In the genomic region with DNA sequence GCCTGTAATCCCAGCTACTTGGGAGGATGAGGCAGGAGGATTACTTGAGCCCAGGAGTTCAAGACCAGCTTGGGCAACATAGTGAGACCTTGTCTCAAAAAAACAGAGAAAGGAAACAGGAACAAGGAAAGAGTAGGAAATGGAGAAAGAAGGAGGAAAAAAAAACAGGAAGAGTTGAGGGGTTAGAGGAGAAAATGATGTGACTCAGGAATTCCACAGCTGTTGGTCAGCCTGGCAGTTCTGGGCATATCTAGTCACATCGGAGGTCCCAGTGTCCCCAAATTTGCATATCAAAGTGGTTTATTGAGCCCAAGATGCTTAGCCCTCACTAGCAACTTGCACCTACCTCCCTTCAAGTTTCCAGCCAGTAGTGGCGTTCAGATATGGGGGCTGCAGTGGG, we compare ENCODE assay signal across 24 cellular contexts. TPM values are rescaled to one million over a fixed set of nuclear protein-coding genes. Genes with fewer than 3 reads are reported as not detected.
DNase-seq lines count a peak whose midpoint lies in the region; ATAC-seq and TF ChIP-seq lines count a peak whose summit lies in the region.
"Had no signal": no experiment of that assay in that cellular context is flagged by ENCODE, and none has a peak within 500 bp of the region (broad histone marks: within the 10 kb centered on the region; RNA-seq: fewer than 3 reads in every experiment).

No MANE protein-coding gene starts in this region.

- peaks cover 21% of the 10 kb centered on the region; the same call in 1 of the 2 replicates for H3K9me1 ChIP-seq in IMR-90 (ENCODE audit: insufficient read depth, low read length)

- no peak overlapping the region for H2BK15ac ChIP-seq in IMR-90 (ENCODE audit: low read depth, low read length)

- H3K18ac ChIP-seq in IMR-90 (ENCODE audit: low read depth, low read length), result no peak overlapping the region

- DNase-seq in EH (ENCODE audit: low read depth), result peak; percentile 54
- DNase-seq in IMR-90, result peak; percentile 12
- no peak for DNase-seq in adipocyte (ENCODE audit: low read depth)
- DNase-seq in osteoblast (ENCODE audit: insufficient read length, low spot score, missing footprints), result peak; percentile 79
- no peak for DNase-seq in osteocyte (ENCODE audit: extremely low spot score, unreplicated experiment)
- no peak for DNase-seq in activated gamma-delta T cell (lab: John Stamatoyannopoulos, UW)
- no peak for DNase-seq in ascending aorta (ENCODE audit: low spot score in 2 of 2)
- DNase-seq: activated CD4-positive, alpha-beta T cell treated with anti-CD3 and anti-CD28 coated beads, Interleukin-2, amount 50 U/mL, for 4 hours; COR-L47; effector memory CD8-positive, alpha-beta T cell; H9; NCI-H1417; NCI-H524 treated with DMSO at 0.1 percent for 48 hours; SHP77 treated with DMSO at 0.1 percent for 48 hours; stimulated activated CD4-positive, alpha-beta T cell treated with anti-CD3 and anti-CD28 coated beads, Interleukin-2, amount 100 ng/mL, for 24 hours; stimulated activated naive CD4-positive, alpha-beta T cell treated with Interleukin-2 at 50 U/mL for 16 hours; tibial artery; WERI-Rb-1 had no signal

- no peak for TF ChIP-seq CTCF in IMR-90 (conservative IDR thresholded peaks at IDR 0.05; ENCODE audit: low read depth, low read length)
- no peak for TF ChIP-seq CTCF in osteoblast (IDR thresholded peaks at IDR 0.05; ENCODE audit: extremely low read depth, low read depth, low read length)
- TF ChIP-seq CTCF in osteocyte (IDR thresholded peaks at IDR 0.05), result no peak
- no peak for TF ChIP-seq CTCF in ascending aorta (IDR thresholded peaks at IDR 0.05)

- H3K79me2 ChIP-seq in osteoblast (ENCODE audit: insufficient read depth, low read length), result peaks cover 32% of the 10 kb centered on the region

- H3K4me3 Mint-ChIP-seq in osteocyte (ENCODE audit: unreplicated experiment), result no peak overlapping the region
- H3K4me3 Mint-ChIP-seq: activated naive CD4-positive, alpha-beta T cell treated with anti-CD3 and anti-CD28 coated beads, Interleukin-2, amount 50 U/mL, for 24 hours; effector memory CD8-positive, alpha-beta T cell; H9; nephron; T-helper 1 cell treated with Interleukin-12 subunit alpha and Interleukin-12 subunit beta and Interleukin-4 antibody, amounts not matched to agents 30 μg/mL and 1 μg/mL, for 36 hours had no signal

- H2AK9ac ChIP-seq in IMR-90 (replicated peaks; ENCODE audit: low read depth, low read length, poor library complexity), result peak overlapping the region; percentile 80

- no peak overlapping the region for H3K56ac ChIP-seq in IMR-90 (ENCODE audit: extremely low read depth, insufficient read depth, low read length)

- POLR2A ChIA-PET in IMR-90 (lab: Charles Lee; ENCODE audit: unreplicated experiment), result no interaction called here

- intact Hi-C loops in IMR-90 (cut with micrococcal nuclease), result no loop called here
- intact Hi-C loops in ascending aorta (cut with DNase I), result no loop called here

- H3K4me1 ChIP-seq in IMR-90 (ENCODE audit: control insufficient read depth, insufficient read depth, low read length) (peaks cover 3% of the 10 kb centered on the region), adipocyte (ENCODE audit: control insufficient read depth, insufficient read depth, low read length) (peaks cover 8% of the 10 kb centered on the region), osteoblast (ENCODE audit: insufficient read depth, low read length) (peaks cover 6% of the 10 kb centered on the region), ascending aorta (peaks cover 0 to 12% of the 10 kb centered on the region in 2 donors)

- H3K79me1 ChIP-seq in IMR-90 (ENCODE audit: low read depth in 1 of 2, low read length in 2 of 2), result peaks cover 22 to 58% of the 10 kb centered on the region in 2 experiments

- H4K5ac ChIP-seq in IMR-90 (ENCODE audit: low read depth, low read length), result no peak overlapping the region

- TF ChIP-seq POLR2A in IMR-90 (IDR thresholded peaks at IDR 0.05; ENCODE audit: low read depth, low read length), result no peak

- no peaks in the 10 kb centered on the region for H3K27me3 ChIP-seq in IMR-90 (ENCODE audit: control insufficient read depth, insufficient read depth, low read length)
- no peaks in the 10 kb centered on the region for H3K27me3 ChIP-seq in adipocyte (replicated peaks; ENCODE audit: control insufficient read depth, insufficient read depth, low read length)
- no peaks in the 10 kb centered on the region for H3K27me3 ChIP-seq in osteoblast (ENCODE audit: insufficient read depth, low read length)
- H3K27me3 ChIP-seq in ascending aorta, result no peaks in the 10 kb centered on the region
- H3K27me3 ChIP-seq: tibial artery had no signal

- H2AFZ ChIP-seq in IMR-90 (replicated peaks; ENCODE audit: low read length, poor library complexity) (no peak overlapping the region), osteoblast (ENCODE audit: low read length) (no peak overlapping the region)

- H4K20me1 ChIP-seq in IMR-90 (ENCODE audit: insufficient read depth, low read length), result peaks cover 13% of the 10 kb centered on the region; the same call in 1 of the 2 replicates
- H4K20me1 ChIP-seq in osteoblast (ENCODE audit: insufficient read depth, low read length), result peaks cover 15% of the 10 kb centered on the region

- dilution Hi-C loops in IMR-90 (cut with HindIII; ENCODE audit: low sequenced_read_pairs, unreplicated experiment), result no loop called here

- peak overlapping the region; percentile 35; the same call in 1 of the 2 replicates for H2BK120ac ChIP-seq in IMR-90 (ENCODE audit: low read depth, low read length)

- ATAC-seq in IMR-90 (ENCODE audit: low read depth), result no peak
- ATAC-seq: effector memory CD8-positive, alpha-beta T cell; left lobe of liver had no signal

- WGBS in IMR-90 (ENCODE audit: extremely low coverage in 2 of 2, insufficient read length in 1 of 2), 2 experiments, result no CpG with 5 or more reads among the region's 2 CpGs

- H3K4me3 ChIP-seq in IMR-90 (ENCODE audit: insufficient read depth, low read depth, low read length), result no peak overlapping the region
- no peak overlapping the region for H3K4me3 ChIP-seq in adipocyte (ENCODE audit: low read length)
- H3K4me3 ChIP-seq in osteoblast (ENCODE audit: insufficient read depth, low read length), result no peak overlapping the region
- no peak overlapping the region for H3K4me3 ChIP-seq in ascending aorta
- H3K4me3 ChIP-seq: skin epidermis, tibial artery had no signal

- H2BK5ac ChIP-seq in IMR-90 (ENCODE audit: low read depth, low read length, poor library complexity, severe bottlenecking), result no peak overlapping the region

- peaks cover 12% of the 10 kb centered on the region; the same call in 1 of the 2 replicates for H3K36me3 ChIP-seq in IMR-90 (ENCODE audit: control insufficient read depth, insufficient read depth, low read length)
- H3K36me3 ChIP-seq in adipocyte (ENCODE audit: control insufficient read depth, insufficient read depth, low read length, severe bottlenecking), result peaks cover 15% of the 10 kb centered on the region
- H3K36me3 ChIP-seq in osteoblast (ENCODE audit: insufficient read depth, low read length), result peaks cover 26% of the 10 kb centered on the region
- peaks cover 6 to 21% of the 10 kb centered on the region in 2 donors for H3K36me3 ChIP-seq in ascending aorta
- H3K36me3 ChIP-seq: WERI-Rb-1 had no signal

- H3K9me3 Mint-ChIP-seq in osteocyte (ENCODE audit: unreplicated experiment), result no peaks in the 10 kb centered on the region
- H3K9me3 Mint-ChIP-seq: activated naive CD4-positive, alpha-beta T cell treated with anti-CD3 and anti-CD28 coated beads, Interleukin-2, amount 50 U/mL, for 24 hours; effector memory CD8-positive, alpha-beta T cell; H9; nephron; T-helper 1 cell treated with Interleukin-12 subunit alpha and Interleukin-12 subunit beta and Interleukin-4 antibody, amounts not matched to agents 30 μg/mL and 1 μg/mL, for 36 hours had no signal

- H3K27ac ChIP-seq in IMR-90 (ENCODE audit: insufficient read depth, low read length), result no peak overlapping the region
- no peak overlapping the region for H3K27ac ChIP-seq in osteoblast (ENCODE audit: low read depth, low read length)
- H3K27ac ChIP-seq in ascending aorta, result no peak overlapping the region
- H3K27ac ChIP-seq: tibial artery, WERI-Rb-1 had no signal

- no peak overlapping the region for H3K27ac Mint-ChIP-seq in osteocyte (ENCODE audit: unreplicated experiment)
- H3K27ac Mint-ChIP-seq: activated naive CD4-positive, alpha-beta T cell treated with anti-CD3 and anti-CD28 coated beads, Interleukin-2, amount 50 U/mL, for 24 hours; nephron; progenitor cell of endocrine pancreas; T-helper 1 cell treated with Interleukin-12 subunit alpha and Interleukin-12 subunit beta and Interleukin-4 antibody, amounts not matched to agents 30 μg/mL and 1 μg/mL, for 36 hours had no signal

- no peaks in the 10 kb centered on the region for H3K27me3 Mint-ChIP-seq in osteocyte (ENCODE audit: unreplicated experiment)
- H3K27me3 Mint-ChIP-seq: activated naive CD4-positive, alpha-beta T cell treated with anti-CD3 and anti-CD28 coated beads, Interleukin-2, amount 50 U/mL, for 24 hours; effector memory CD8-positive, alpha-beta T cell; progenitor cell of endocrine pancreas had no signal

- peak overlapping the region; percentile 50; the same call in 1 of the 2 replicates for H3K4ac ChIP-seq in IMR-90 (ENCODE audit: low read depth, low read length)

- CTCF ChIA-PET in IMR-90 (lab: Yijun Ruan, JAX), result interaction anchor here (1.0 to 4.5 kb wide), 2 partner anchors 32 to 36 kb away, joined by 3 to 54 read pairs; a partner anchor contains a TSS

- BruUV-seq in IMR-90 (replicated peaks; lab: Mats Ljungman, UMichigan), result no TSS peak

- H3K9ac ChIP-seq in IMR-90 (ENCODE audit: low read depth, low read length) (no peak overlapping the region), adipocyte (ENCODE audit: low read length) (peak overlapping the region; percentile 38)

- H3K4me1 Mint-ChIP-seq in osteocyte (ENCODE audit: unreplicated experiment), result peaks cover 25% of the 10 kb centered on the region

- no peak for TF ChIP-seq RAD21 in IMR-90 (IDR thresholded peaks at IDR 0.05; ENCODE audit: low read length)

- no peak overlapping the region for H3K4me2 ChIP-seq in IMR-90 (ENCODE audit: low read depth, low read length)
- no peak overlapping the region for H3K4me2 ChIP-seq in osteoblast (ENCODE audit: insufficient read depth, low read length)

- H3K23ac ChIP-seq in IMR-90 (ENCODE audit: low read depth, low read length), result peak overlapping the region; percentile 59; the same call in 1 of the 2 replicates

- no peak overlapping the region for H4K8ac ChIP-seq in IMR-90 (ENCODE audit: low read depth in 2 of 2, low read length in 2 of 2)

- no peak overlapping the region for H2AK5ac ChIP-seq in IMR-90 (ENCODE audit: low read depth, low read length)

- H3K9me3 ChIP-seq in IMR-90 (ENCODE audit: control insufficient read depth, insufficient read depth, low read length), result no peaks in the 10 kb centered on the region
- H3K9me3 ChIP-seq in adipocyte (ENCODE audit: control insufficient read depth, low read length), result no peaks in the 10 kb centered on the region
- H3K9me3 ChIP-seq in osteoblast (ENCODE audit: low read depth, low read length), result no peaks in the 10 kb centered on the region
- H3K9me3 ChIP-seq in ascending aorta, result no peaks in the 10 kb centered on the region
- H3K9me3 ChIP-seq: tibial artery had no signal

- no peak overlapping the region for H2BK20ac ChIP-seq in IMR-90 (ENCODE audit: low read depth, low read length)

- peak overlapping the region; percentile 41; the same call in 1 of the 2 replicates for H3K14ac ChIP-seq in IMR-90 (replicated peaks; ENCODE audit: low read depth, low read length)

- in situ Hi-C loops in IMR-90 (cut with MboI; ENCODE audit: low sequenced_read_pairs), result no loop called here

- H3K36me3 Mint-ChIP-seq in osteocyte (ENCODE audit: unreplicated experiment), result peaks cover 5% of the 10 kb centered on the region

- no peak overlapping the region; the same call in 1 of the 2 replicates for H4K91ac ChIP-seq in IMR-90 (ENCODE audit: insufficient read depth, low read depth, low read length)

RNA-seq across cellular contexts. Expression of a gene that starts 18.8 kb away (rescaled TPM):
- total RNA-seq in IMR-90 (2012; rRNA removed) (3.6 and 5.0 TPM in 2 replicates), osteoblast (1.2 and 1.4 TPM in 2 replicates), osteocyte (9.1 and 14.0 TPM in 2 replicates), ascending aorta (16.4 TPM)
- polyA plus RNA-seq in IMR-90 (2012; rRNA removed), result 6.3 and 8.1 TPM in 2 replicates
- polyA plus RNA-seq in IMR-90 (2012; cell fraction: cytosol; rRNA removed), result 7.9 and 8.2 TPM in 2 replicates
- polyA plus RNA-seq in IMR-90 (2012; cell fraction: nucleus; rRNA removed; ENCODE audit: low replicate concordance), result 12.6 and 22.4 TPM in 2 replicates

RNA-seq across cellular contexts. Expression of a gene that starts 29.5 kb away (rescaled TPM):
- total RNA-seq in IMR-90 (2012; rRNA removed) (under 0.01 and 0.18 TPM in 2 replicates), osteoblast (0.72 and 1.2 TPM in 2 replicates), osteocyte (3.2 and 6.9 TPM in 2 replicates), ascending aorta (13.9 TPM)
- polyA plus RNA-seq in IMR-90 (2012; rRNA removed), result 3.1 and 5.8 TPM in 2 replicates
- 0.90 and 1.6 TPM in 2 replicates for polyA plus RNA-seq in IMR-90 (2012; cell fraction: cytosol; rRNA removed)
- 31.6 and 69.2 TPM in 2 replicates for polyA plus RNA-seq in IMR-90 (2012; cell fraction: nucleus; rRNA removed; ENCODE audit: low replicate concordance)

RNA-seq across cellular contexts. Expression of a gene that starts 34.8 kb away (rescaled TPM):
- total RNA-seq in IMR-90 (2012; rRNA removed), result 10.3 and 12.5 TPM in 2 replicates
- 14.7 and 15.3 TPM in 2 replicates for polyA plus RNA-seq in IMR-90 (2012; rRNA removed)
- 4.8 and 6.1 TPM in 2 replicates for polyA plus RNA-seq in IMR-90 (2012; cell fraction: cytosol; rRNA removed)
- polyA plus RNA-seq in IMR-90 (2012; cell fraction: nucleus; rRNA removed; ENCODE audit: low replicate concordance), result 40.6 and 67.6 TPM in 2 replicates
- total RNA-seq in osteoblast, result 22.8 and 25.6 TPM in 2 replicates
- total RNA-seq in osteocyte, result 28.0 and 34.2 TPM in 2 replicates
- 27.6 TPM for total RNA-seq in ascending aorta

Comparison
In these comparisons a context has a peak if more than half of its experiments do, and no peak if none do; other contexts are left out.
1. DNase-seq: peak in EH (single experiment), IMR-90 (single experiment) and osteoblast (single experiment); none in adipocyte (single experiment), osteocyte (single experiment), activated gamma-delta T cell (single experiment) and ascending aorta (0 of 2).